ENCODE assay signal across 8 cellular contexts in genomic region chr15:65303687-65304392, GRCh38.
DNase-seq lines count a peak whose midpoint lies in the region; ATAC-seq and TF ChIP-seq lines count a peak whose summit lies in the region.

No MANE protein-coding gene starts in this region.

- peak overlapping the region; percentile 38 to 51 for H3K4me3 ChIP-seq in cardiac fibroblast (replicated peaks in 1 of 2; ENCODE audit: low read depth in 2 of 2, low read length in 2 of 2)

- H3K27ac ChIP-seq in layer of hippocampus (ENCODE audit: low read depth, low read length): peak overlapping the region; percentile 95

- TF ChIP-seq CTCF in LNCAP (IDR thresholded peaks at IDR 0.05): peak; percentile 94
- TF ChIP-seq CTCF in cardiac fibroblast (IDR thresholded peaks at IDR 0.05; ENCODE audit: low read depth, low read length): no peak

- peak; percentile 52 for DNase-seq in AG08395 (ENCODE audit: low spot score)
- DNase-seq in T-helper 2 cell: peak in 3 of 5 experiments; percentile 29 to 64 (median 53)
- peak; percentile 67 to 68 for DNase-seq in cardiac fibroblast (ENCODE audit: low read depth in 2 of 2)
- DNase-seq in stimulated activated CD4-positive, alpha-beta T cell treated with anti-CD3 and anti-CD28 coated beads, Interleukin-12 subunit alpha, Interleukin-12 subunit beta, amount 100 ng/mL, for 4 hours: peak; percentile 51
- no peak for DNase-seq in NCI-H1436 treated with DMSO at 0.1 percent for 48 hours (lab: John Stamatoyannopoulos, UW)

- H3K27me3 ChIP-seq in layer of hippocampus (ENCODE audit: control insufficient read depth, insufficient read depth, low read length): no peaks in the 10 kb centered on the region

- ATAC-seq in GM19395 (IDR thresholded peaks at IDR 0.05; ENCODE audit: unreplicated experiment): peak; percentile 4
